ENCODE assay signal across 22 cellular contexts in genomic region chr11:76243157-76243556, GRCh38. TPM values are rescaled to one million over a fixed set of nuclear protein-coding genes. Genes with fewer than 3 reads are reported as not detected.
A peak's percentile ranks its signal among the peaks of the same experiment; 100 is the strongest.
DNase-seq lines count a peak whose midpoint lies in the region; ATAC-seq and TF ChIP-seq lines count a peak whose summit lies in the region.
"Had no signal": no experiment of that assay in that cellular context is flagged by ENCODE, and none has a peak within 500 bp of the region (broad histone marks: within the 10 kb centered on the region; RNA-seq: fewer than 3 reads in every experiment).

No MANE protein-coding gene starts in this region.

- POLR2A ChIA-PET in HEK293 (lab: Yijun Ruan, JAX) = interaction anchor here (1.5 kb wide), 1 partner anchor 11 kb away, joined by 3 read pairs; no protein-coding TSS in a partner anchor

- peaks cover 2% of the 10 kb centered on the region; the same call in 1 of the 2 replicates for H3K27me3 ChIP-seq in iPS DF 6.9 (ENCODE audit: control insufficient read depth, insufficient read depth, low read length)
- H3K27me3 ChIP-seq: neutrophil, Peyer's patch, SJCRH30, transverse colon had no signal

- H3K4me1 ChIP-seq in HEK293 (ENCODE audit: control insufficient read depth, insufficient read depth, low read length) (no peaks in the 10 kb centered on the region; the same call in 1 of the 2 replicates), iPS DF 6.9 (ENCODE audit: control insufficient read depth, insufficient read depth, low read length) (peaks cover 5% of the 10 kb centered on the region)
- H3K4me1 ChIP-seq: HAP-1, Peyer's patch, stomach, transverse colon had no signal

- H3K9me3 ChIP-seq in HEK293 (ENCODE audit: control insufficient read depth, insufficient read depth, low read depth, low read length) (no peaks in the 10 kb centered on the region), iPS DF 6.9 (ENCODE audit: control insufficient read depth, insufficient read depth, low read length) (no peaks in the 10 kb centered on the region)
- H3K9me3 ChIP-seq: HAP-1, neutrophil, Peyer's patch, SJCRH30, stomach, transverse colon had no signal

- no peak for ATAC-seq in GM18502 (IDR thresholded peaks at IDR 0.05; ENCODE audit: poor library complexity, unreplicated experiment)

- no peak for TF ChIP-seq CTCF in HEK293 (tag by site-specific recombination; IDR thresholded peaks at IDR 0.05)

- H3K36me3 ChIP-seq in HEK293 (ENCODE audit: control insufficient read depth in 2 of 2, insufficient read depth in 1 of 2, low read length in 2 of 2) (no peaks in the 10 kb centered on the region), iPS DF 6.9 (ENCODE audit: control insufficient read depth, insufficient read depth, low read length) (no peaks in the 10 kb centered on the region)
- H3K36me3 ChIP-seq: HAP-1, neutrophil, Peyer's patch, SJCRH30, stomach, transverse colon had no signal

- intact Hi-C loops in posterior vena cava (cut with DNase I) = no loop called here

- DNase-seq in SK-N-DZ (ENCODE audit: low spot score) (peak; percentile 50), iPS DF 6.9 (ENCODE audit: low read depth, low spot score) (no peak), posterior vena cava (ENCODE audit: low spot score) (peak; percentile 58), NCI-H2081 treated with DMSO at 0.1 percent for 48 hours (lab: John Stamatoyannopoulos, UW) (no peak), T-helper 9 cell (no peak)
- DNase-seq: activated CD4-positive, alpha-beta memory T cell treated with anti-CD3 and anti-CD28 coated beads for 36 hours; dermis blood vessel endothelial cell; DMS53; hypothalamus; SJCRH30; stimulated activated CD4-positive, alpha-beta T cell treated with anti-CD3 and anti-CD28 coated beads, Interleukin-4, amount 100 ng/mL, for 24 hours; stomach; transverse colon had no signal

- H3K4me3 ChIP-seq in HEK293 (ENCODE audit: low read depth, low read length) (no peak overlapping the region), iPS DF 6.9 (ENCODE audit: low read length) (peak overlapping the region; percentile 6; the same call in 1 of the 2 replicates)
- H3K4me3 ChIP-seq: HAP-1, Peyer's patch, SJCRH30, smooth muscle cell, stomach, transverse colon had no signal

- H3K27ac ChIP-seq in HEK293 (ENCODE audit: extremely low read depth, low read depth, low read length) (no peak overlapping the region), iPS DF 6.9 (ENCODE audit: low read length) (no peak overlapping the region)
- H3K27ac ChIP-seq: epithelial cell of prostate, neutrophil, Peyer's patch, SJCRH30, stomach, transverse colon had no signal

- CTCF ChIA-PET in HEK293 (lab: Yijun Ruan, JAX) = interaction anchor here (0.7 to 2.8 kb wide), 4 partner anchors 13 to 601 kb away, joined by 3 to 10 read pairs (median 4); no protein-coding TSS in a partner anchor

- no CpG with 5 or more reads among the region's 9 CpGs for WGBS in iPS DF 6.9 (ENCODE audit: insufficient coverage, insufficient read length)

TF ChIP-seq in HEK293, 187 proteins besides CTCF, POLR2A, EP300 and RAD21:
- TF ChIP-seq ZSCAN16 (tag by site-specific recombination; IDR thresholded peaks at IDR 0.05) (no peak), ZNF37A (tag by site-specific recombination; IDR thresholded peaks at IDR 0.05) (no peak), OVOL3 (tag by site-specific recombination; IDR thresholded peaks at IDR 0.05) (no peak), PRDM10 (tag by site-specific recombination; IDR thresholded peaks at IDR 0.05) (peak; percentile 57; the same call in 1 of the 2 replicates), ZNF837 (tag by site-specific recombination; IDR thresholded peaks at IDR 0.05) (no peak), ZNF645 (tag by site-specific recombination; IDR thresholded peaks at IDR 0.05) (no peak), ZNF341 (tag by site-specific recombination; IDR thresholded peaks at IDR 0.05; ENCODE audit: low read depth) (0 out of 2 replicates have a peak, but pooled peaks have one; percentile 20), ZNF555 (tag by site-specific recombination; conservative IDR thresholded peaks at IDR 0.05) (no peak), ZBTB21 (tag by site-specific recombination; IDR thresholded peaks at IDR 0.05) (no peak), WT1 (tag by site-specific recombination; IDR thresholded peaks at IDR 0.05) (no peak), ZNF560 (tag by site-specific recombination; IDR thresholded peaks at IDR 0.05; ENCODE audit: borderline replicate concordance) (no peak), MZF1 (tag by site-specific recombination; IDR thresholded peaks at IDR 0.05; ENCODE audit: borderline replicate concordance) (no peak), ZNF423 (tag by site-specific recombination; IDR thresholded peaks at IDR 0.05) (no peak), SP3 (tag by site-specific recombination; IDR thresholded peaks at IDR 0.05) (no peak)
- TF ChIP-seq, protein P1, sequence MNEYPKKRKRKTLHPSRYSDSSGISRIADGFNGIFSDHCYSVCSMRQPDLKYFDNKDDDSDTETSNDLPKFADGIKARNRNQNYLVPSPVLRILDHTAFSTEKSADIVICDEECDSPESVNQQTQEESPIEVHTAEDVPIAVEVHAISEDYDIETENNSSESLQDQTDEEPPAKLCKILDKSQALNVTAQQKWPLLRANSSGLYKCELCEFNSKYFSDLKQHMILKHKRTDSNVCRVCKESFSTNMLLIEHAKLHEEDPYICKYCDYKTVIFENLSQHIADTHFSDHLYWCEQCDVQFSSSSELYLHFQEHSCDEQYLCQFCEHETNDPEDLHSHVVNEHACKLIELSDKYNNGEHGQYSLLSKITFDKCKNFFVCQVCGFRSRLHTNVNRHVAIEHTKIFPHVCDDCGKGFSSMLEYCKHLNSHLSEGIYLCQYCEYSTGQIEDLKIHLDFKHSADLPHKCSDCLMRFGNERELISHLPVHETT (tag by site-specific recombination; IDR thresholded peaks at IDR 0.05) = no peak

RNA-seq across cellular contexts. Expression of gene WNT11, which starts 36.9 kb away (rescaled TPM):
- polyA plus RNA-seq in SK-N-DZ (2014; cell fraction: cytosol; rRNA removed) = 0.47 and 0.64 TPM in 2 replicates
- 0.39 TPM in 1 of 2 replicates, not detected in the other for polyA plus RNA-seq in SK-N-DZ (2014; cell fraction: nucleus; rRNA removed)
- 10 to 100 TPM; 39.2 to 59.3 TPM for total RNA-seq in posterior vena cava
- total RNA-seq: activated CD4-positive, alpha-beta memory T cell treated with anti-CD3 and anti-CD28 coated beads for 36 hours; dermis blood vessel endothelial cell; fibroblast of villous mesenchyme; T-helper 2 cell treated with Interferon-gamma antibody and Interleukin-4, amounts not matched to agents 100 ng/mL and 5 ng/mL, for 36 hours had no signal

Comparison
In these comparisons a context has a peak if more than half of its experiments do, and no peak if none do; other contexts are left out.
1. DNase-seq: peak in SK-N-DZ (single experiment) and posterior vena cava (single experiment); none in iPS DF 6.9 (single experiment), NCI-H2081 treated with DMSO at 0.1 percent for 48 hours (single experiment) and T-helper 9 cell (single experiment).